ENCODE assay signal across 10 cellular contexts in genomic region chr22:29842740-29843139, GRCh38. TPM values are rescaled to one million over a fixed set of nuclear protein-coding genes. Genes with fewer than 3 reads are reported as not detected.
DNase-seq lines count a peak whose midpoint lies in the region; ATAC-seq and TF ChIP-seq lines count a peak whose summit lies in the region.
"Had no signal": no experiment of that assay in that cellular context is flagged by ENCODE, and none has a peak within 500 bp of the region (broad histone marks: within the 10 kb centered on the region; RNA-seq: fewer than 3 reads in every experiment).

No MANE protein-coding gene starts in this region.

- H3K4me3 ChIP-seq in heart left ventricle (no peak overlapping the region), gastroesophageal sphincter (no peak overlapping the region), suprapubic skin (no peak overlapping the region)

- ATAC-seq in heart left ventricle (peak in 3 of 4 donors; percentile 12 to 64 (median 27)), SK-N-SH treated with all-trans-retinoic acid at 6 μM for 48 hours (peak; percentile 67), gastroesophageal sphincter (peak; percentile 65)
- ATAC-seq: stimulated activated naive B cell treated with anti-CD40 and anti-IgM and Interleukin-4, amounts not matched to agents 10 μg/mL and 1 μg/mL and 100 μg/mL, for 72 hours had no signal

- H3K9me3 ChIP-seq in heart left ventricle = peaks cover 0 to 11% (median 0%) of the 10 kb centered on the region in 12 donors
- H3K9me3 ChIP-seq in gastroesophageal sphincter = peaks cover 0 to 6% (median 0%) of the 10 kb centered on the region in 3 donors
- H3K9me3 ChIP-seq in suprapubic skin = no peaks in the 10 kb centered on the region
- H3K9me3 ChIP-seq: neutrophil had no signal

- H3K4me1 ChIP-seq in heart left ventricle = peaks cover 0 to 12% (median 5%) of the 10 kb centered on the region in 12 donors
- peaks cover 0 to 7% (median 0%) of the 10 kb centered on the region in 3 donors for H3K4me1 ChIP-seq in gastroesophageal sphincter
- H3K4me1 ChIP-seq in suprapubic skin = peaks cover 18% of the 10 kb centered on the region

- no peak for DNase-seq in heart left ventricle
- DNase-seq in cardiac septum (ENCODE audit: low spot score) = no peak
- DNase-seq in suprapubic skin (ENCODE audit: low spot score in 2 of 2) = no peak
- no peak for DNase-seq in putamen (ENCODE audit: low spot score)
- DNase-seq in T-helper 2 cell = no peak
- no peak for DNase-seq in T-helper 9 cell
- DNase-seq: stimulated activated naive B cell treated with anti-CD40 and anti-IgM and Interleukin-4, amounts not matched to agents 10 μg/mL and 1 μg/mL and 100 μg/mL, for 72 hours had no signal

- H3K36me3 ChIP-seq in heart left ventricle (no peaks in the 10 kb centered on the region), gastroesophageal sphincter (no peaks in the 10 kb centered on the region), suprapubic skin (no peaks in the 10 kb centered on the region)
- H3K36me3 ChIP-seq: neutrophil had no signal

- TF ChIP-seq CTCF in heart left ventricle (IDR thresholded peaks at IDR 0.05) (no peak), gastroesophageal sphincter (IDR thresholded peaks at IDR 0.05) (no peak), suprapubic skin (IDR thresholded peaks at IDR 0.05) (no peak)

- H3K27ac ChIP-seq in heart left ventricle = peak overlapping the region in 5 of 12 donors; percentile 0 to 56 (median 16)
- peak overlapping the region in 2 of 4 donors; percentile 41 to 53 for H3K27ac ChIP-seq in gastroesophageal sphincter
- peak overlapping the region; percentile 64 for H3K27ac ChIP-seq in suprapubic skin
- H3K27ac ChIP-seq: neutrophil had no signal

- TF ChIP-seq POLR2A in heart left ventricle (IDR thresholded peaks at IDR 0.05) (no peak), gastroesophageal sphincter (IDR thresholded peaks at IDR 0.05) (no peak), suprapubic skin (IDR thresholded peaks at IDR 0.05) (no peak)

- WGBS in heart left ventricle, 4 donors = 53 to 74% (median 56%) methylated on average over 2 of the region's 2 CpGs
- 29 to 75% methylated on average over 2 of the region's 2 CpGs for whole genome bisulfite sequencing in gastroesophageal sphincter (ENCODE audit: low coverage in 1 of 2), 2 donors
- WGBS in suprapubic skin = 21% methylated on average over 2 of the region's 2 CpGs

- intact Hi-C loops in heart left ventricle (cut with DNase I) = loop anchor here in 1 of 10 donors (5.0 kb wide), 1 partner anchor 155 kb away; no protein-coding TSS in a partner anchor
- intact Hi-C loops in cardiac septum (cut with DNase I) = no loop called here

- TF ChIP-seq EP300 in gastroesophageal sphincter (IDR thresholded peaks at IDR 0.05) = no peak
- no peak for TF ChIP-seq EP300 in suprapubic skin (IDR thresholded peaks at IDR 0.05)

- H3K27me3 ChIP-seq in heart left ventricle (no peaks in the 10 kb centered on the region), gastroesophageal sphincter (no peaks in the 10 kb centered on the region), suprapubic skin (no peaks in the 10 kb centered on the region)
- H3K27me3 ChIP-seq: neutrophil had no signal

TF ChIP-seq in SK-N-SH treated with all-trans-retinoic acid at 6 μM for 48 hours, 23 proteins besides CTCF, POLR2A, EP300 and RAD21:
- TF ChIP-seq POU6F1 (CRISPR knock-in tag; IDR thresholded peaks at IDR 0.05; ENCODE audit: borderline replicate concordance, low read depth) = no peak
- no peak for TF ChIP-seq BACH2 (CRISPR knock-in tag; IDR thresholded peaks at IDR 0.05; ENCODE audit: borderline replicate concordance)
- no peak for TF ChIP-seq OSR1 (CRISPR knock-in tag; IDR thresholded peaks at IDR 0.05)
- TF ChIP-seq GLIS3 (CRISPR knock-in tag; IDR thresholded peaks at IDR 0.05) = no peak
- TF ChIP-seq TSHZ2 (CRISPR knock-in tag; IDR thresholded peaks at IDR 0.05) = no peak
- TF ChIP-seq ZNF565 (CRISPR knock-in tag; conservative IDR thresholded peaks at IDR 0.05; ENCODE audit: low read depth) = no peak
- no peak for TF ChIP-seq ARNTL (CRISPR knock-in tag; IDR thresholded peaks at IDR 0.05; ENCODE audit: borderline replicate concordance, low read depth)
- TF ChIP-seq TCF4 (CRISPR knock-in tag; IDR thresholded peaks at IDR 0.05; ENCODE audit: borderline replicate concordance) = no peak
- no peak for TF ChIP-seq CREB5 (CRISPR knock-in tag; IDR thresholded peaks at IDR 0.05; ENCODE audit: low read depth)

RNA-seq across cellular contexts. Expression of gene ASCC2, which starts 4.7 kb away (rescaled TPM):
- 10 to 100 TPM; 23.6 to 53.2 (median 30.4) TPM for total RNA-seq in heart left ventricle
- polyA plus RNA-seq in heart left ventricle = 10 to 100 TPM; 41.8 to 77.1 TPM
- 31.9 TPM for total RNA-seq in cardiac septum
- 10 to 100 TPM; 19.6 to 35.8 (median 28.5) TPM for total RNA-seq in gastroesophageal sphincter
- 10 to 100 TPM; 35.6 to 57.3 (median 43.2) TPM for total RNA-seq in suprapubic skin

RNA-seq across cellular contexts. Expression of gene MTMR3, which starts 40.2 kb away (rescaled TPM):
- 10 to 100 TPM; 26.1 to 44.8 (median 36.7) TPM for total RNA-seq in heart left ventricle
- 10 to 100 TPM in 1 of 2 donors, 1 to 10 TPM in 1; 9.6 to 22.3 TPM for polyA plus RNA-seq in heart left ventricle
- total RNA-seq in cardiac septum = 45.9 TPM
- total RNA-seq in gastroesophageal sphincter = 10 to 100 TPM; 34.9 to 45.9 (median 41.9) TPM
- 100 to 1,000 TPM in 1 of 4 donors, 10 to 100 TPM in 3; 57.8 to 136 (median 66.0) TPM for total RNA-seq in suprapubic skin
